39 cellular contexts compared by ENCODE assay signal in genomic region chr5:30879887-30880286, GRCh38.
"Had no signal": no experiment of that assay in that cellular context is flagged by ENCODE, and none has a peak within 500 bp of the region (broad histone marks: within the 10 kb centered on the region; RNA-seq: fewer than 3 reads in every experiment).

No MANE protein-coding gene starts in this region.

- H3K9me3 ChIP-seq: adrenal gland, ascending aorta, body of pancreas, breast epithelium had no signal

- ATAC-seq: activated naive CD4-positive, alpha-beta T cell treated with anti-CD3 and anti-CD28 coated beads, Interleukin-2, amount 50 U/mL, for 72 hours; activated naive CD8-positive, alpha-beta T cell treated with anti-CD3 and anti-CD28 coated beads, Interleukin-2, amount 50 U/mL, for 24 hours; activated T-cell treated with anti-CD3 and anti-CD28 coated beads, Interleukin-2, amount 50 U/mL, for 4 hours; activated T-cell treated with anti-CD3 and anti-CD28 coated beads, Interleukin-2, amount 50 U/mL, for 72 hours; activated T-helper 17 cell treated with anti-CD3 and anti-CD28 coated beads, Interleukin-2, amount 50 U/mL, for 72 hours; body of pancreas had no signal

- FAIRE-seq: astrocyte, bronchial epithelial cell had no signal

- H3K4me1 Mint-ChIP-seq: activated naive CD4-positive, alpha-beta T cell treated with anti-CD3 and anti-CD28 coated beads, Interleukin-2, amount 50 U/mL, for 24 hours; activated naive CD8-positive, alpha-beta T cell treated with anti-CD3 and anti-CD28 coated beads for 36 hours; activated naive CD8-positive, alpha-beta T cell treated with anti-CD3 and anti-CD28 coated beads, Interleukin-2, amount 10 ng/mL, durations not matched to agents 7 days and 5 days; activated naive CD8-positive, alpha-beta T cell treated with anti-CD3 and anti-CD28 coated beads, Interleukin-2, amount 50 U/mL, for 24 hours; activated T-helper 17 cell treated with anti-CD3 and anti-CD28 coated beads, Interleukin-2, amount 50 U/mL, for 72 hours; brain; central memory CD8-positive, alpha-beta T cell had no signal

- H3K9me3 Mint-ChIP-seq: activated naive CD4-positive, alpha-beta T cell treated with anti-CD3 and anti-CD28 coated beads, Interleukin-2, amount 50 U/mL, for 24 hours had no signal

- H3K4me3 ChIP-seq: adrenal gland, ascending aorta, body of pancreas, breast epithelium, cardiac muscle cell had no signal

- H3K27ac ChIP-seq: adrenal gland, ascending aorta, body of pancreas, brain microvascular endothelial cell, breast epithelium, cardiac muscle cell had no signal

- DNase-seq: activated effector memory CD4-positive, alpha-beta T cell treated with anti-CD3 and anti-CD28 coated beads, Interleukin-2, amount 50 U/mL, for 16 hours; activated effector memory CD4-positive, alpha-beta T cell treated with Interleukin-2 at 50 U/mL for 16 hours; activated gamma-delta T cell; activated gamma-delta T cell treated with Interleukin-2 at 50 U/mL for 16 hours; activated naive CD4-positive, alpha-beta T cell; activated naive CD4-positive, alpha-beta T cell treated with anti-CD3 and anti-CD28 coated beads for 36 hours; activated naive CD4-positive, alpha-beta T cell treated with anti-CD3 and anti-CD28 coated beads, Interleukin-2, amount 50 U/mL, for 16 hours; activated naive CD4-positive, alpha-beta T cell treated with Interleukin-2 at 50 U/mL for 16 hours; activated naive CD8-positive, alpha-beta T cell treated with anti-CD3 and anti-CD28 coated beads for 36 hours; activated naive CD8-positive, alpha-beta T cell treated with anti-CD3 and anti-CD28 coated beads, Interleukin-2, amount 10 ng/mL, durations not matched to agents 7 days and 5 days; activated naive CD8-positive, alpha-beta T cell treated with anti-CD3 and anti-CD28 coated beads, Interleukin-2, amount 50 U/mL, for 24 hours; activated T-cell treated with anti-CD3 and anti-CD28 coated beads, Interleukin-2, amount 50 U/mL, for 1 hour; activated T-cell treated with anti-CD3 and anti-CD28 coated beads, Interleukin-2, amount 50 U/mL, for 24 hours; activated T-cell treated with anti-CD3 and anti-CD28 coated beads, Interleukin-2, amount 50 U/mL, for 4 hours; activated T-cell treated with anti-CD3 and anti-CD28 coated beads, Interleukin-2, amount 50 U/mL, for 48 hours; activated T-cell treated with anti-CD3 and anti-CD28 coated beads, Interleukin-2, amount 50 U/mL, for 72 hours; adrenal gland; amniotic stem cell; amygdala; anterior cingulate cortex; aorta; body of pancreas; brain microvascular endothelial cell; caudate nucleus; central memory CD4-positive, alpha-beta T cell; cerebellar nuclear complex had no signal

- H3K27ac Mint-ChIP-seq: activated naive CD4-positive, alpha-beta T cell treated with anti-CD3 and anti-CD28 coated beads for 36 hours; activated naive CD4-positive, alpha-beta T cell treated with anti-CD3 and anti-CD28 coated beads, Interleukin-2, amount 50 U/mL, for 24 hours; activated naive CD4-positive, alpha-beta T cell treated with anti-CD3 and anti-CD28 coated beads, Interleukin-2, amount 50 U/mL, for 72 hours; activated naive CD8-positive, alpha-beta T cell; activated naive CD8-positive, alpha-beta T cell treated with anti-CD3 and anti-CD28 coated beads for 36 hours; activated naive CD8-positive, alpha-beta T cell treated with anti-CD3 and anti-CD28 coated beads, Interleukin-2, amount 10 ng/mL, durations not matched to agents 7 days and 5 days; activated naive CD8-positive, alpha-beta T cell treated with anti-CD3 and anti-CD28 coated beads, Interleukin-2, amount 50 U/mL, for 24 hours; activated T-cell treated with anti-CD3 and anti-CD28 coated beads, Interleukin-2, amount 50 U/mL, for 24 hours; activated T-cell treated with anti-CD3 and anti-CD28 coated beads, Interleukin-2, amount 50 U/mL, for 72 hours; activated T-helper 1 cell treated with anti-CD3 and anti-CD28 coated beads, Interleukin-12 subunit alpha, Interleukin-12 subunit beta, Interleukin-2, Interleukin-4 antibody, amounts not matched to agents 30 ng/mL and 10 ng/mL and 1 ng/mL, durations not matched to agents 14 hours and 24 hours and 36 hours; activated T-helper 17 cell treated with anti-CD3 and anti-CD28 coated beads, Interleukin-2, amount 50 U/mL, for 72 hours; activated T-helper 2 cell treated with anti-CD3 and anti-CD28 coated beads, Interferon-gamma antibody, Interleukin-2, Interleukin-4, amounts not matched to agents 10 μg/mL and 5 μg/mL and 100 μg/mL, durations not matched to agents 14 hours and 24 hours and 36 hours; brain had no signal

- H3K27me3 ChIP-seq: adrenal gland, ascending aorta, body of pancreas, brain microvascular endothelial cell, breast epithelium, cardiac muscle cell had no signal

- H3K36me3 Mint-ChIP-seq: activated naive CD4-positive, alpha-beta T cell treated with anti-CD3 and anti-CD28 coated beads, Interleukin-2, amount 50 U/mL, for 24 hours; activated naive CD4-positive, alpha-beta T cell treated with anti-CD3 and anti-CD28 coated beads, Interleukin-2, amount 50 U/mL, for 72 hours; activated naive CD8-positive, alpha-beta T cell; activated naive CD8-positive, alpha-beta T cell treated with anti-CD3 and anti-CD28 coated beads for 36 hours; activated naive CD8-positive, alpha-beta T cell treated with anti-CD3 and anti-CD28 coated beads, Interleukin-2, amount 10 ng/mL, durations not matched to agents 7 days and 5 days; brain had no signal

- H3K36me3 ChIP-seq: adrenal gland, ascending aorta, brain microvascular endothelial cell, breast epithelium, cardiac muscle cell had no signal

- H3K4me3 Mint-ChIP-seq: activated naive CD4-positive, alpha-beta T cell treated with anti-CD3 and anti-CD28 coated beads for 36 hours; activated naive CD4-positive, alpha-beta T cell treated with anti-CD3 and anti-CD28 coated beads, Interleukin-2, amount 50 U/mL, for 24 hours; activated naive CD8-positive, alpha-beta T cell; activated naive CD8-positive, alpha-beta T cell treated with anti-CD3 and anti-CD28 coated beads for 36 hours; activated naive CD8-positive, alpha-beta T cell treated with anti-CD3 and anti-CD28 coated beads, Interleukin-2, amount 10 ng/mL, durations not matched to agents 7 days and 5 days; activated naive CD8-positive, alpha-beta T cell treated with anti-CD3 and anti-CD28 coated beads, Interleukin-2, amount 50 U/mL, for 24 hours; activated T-cell treated with anti-CD3 and anti-CD28 coated beads, Interleukin-2, amount 50 U/mL, for 24 hours; activated T-cell treated with anti-CD3 and anti-CD28 coated beads, Interleukin-2, amount 50 U/mL, for 4 hours; activated T-cell treated with anti-CD3 and anti-CD28 coated beads, Interleukin-2, amount 50 U/mL, for 72 hours; activated T-helper 1 cell treated with anti-CD3 and anti-CD28 coated beads, Interleukin-12 subunit alpha, Interleukin-12 subunit beta, Interleukin-2, Interleukin-4 antibody, amounts not matched to agents 30 ng/mL and 10 ng/mL and 1 ng/mL, durations not matched to agents 14 hours and 24 hours and 36 hours; activated T-helper 17 cell treated with anti-CD3 and anti-CD28 coated beads, Interleukin-2, amount 50 U/mL, for 72 hours; brain; central memory CD8-positive, alpha-beta T cell had no signal

- H3K27me3 Mint-ChIP-seq: activated naive CD4-positive, alpha-beta T cell treated with anti-CD3 and anti-CD28 coated beads, Interleukin-2, amount 50 U/mL, for 24 hours; activated naive CD8-positive, alpha-beta T cell; activated naive CD8-positive, alpha-beta T cell treated with anti-CD3 and anti-CD28 coated beads for 36 hours; activated naive CD8-positive, alpha-beta T cell treated with anti-CD3 and anti-CD28 coated beads, Interleukin-2, amount 10 ng/mL, durations not matched to agents 7 days and 5 days; activated naive CD8-positive, alpha-beta T cell treated with anti-CD3 and anti-CD28 coated beads, Interleukin-2, amount 50 U/mL, for 24 hours; activated T-cell treated with anti-CD3 and anti-CD28 coated beads, Interleukin-2, amount 50 U/mL, for 24 hours; activated T-helper 17 cell treated with anti-CD3 and anti-CD28 coated beads, Interleukin-2, amount 50 U/mL, for 72 hours; central memory CD8-positive, alpha-beta T cell had no signal
